15 cellular contexts compared by ENCODE assay signal in genomic region chr6:148455674-148456559, GRCh38.
A peak's percentile ranks its signal among the peaks of the same experiment; 100 is the strongest.
DNase-seq lines count a peak whose midpoint lies in the region; ATAC-seq and TF ChIP-seq lines count a peak whose summit lies in the region.
"Had no signal": no experiment of that assay in that cellular context is flagged by ENCODE, and none has a peak within 500 bp of the region (broad histone marks: within the 10 kb centered on the region; RNA-seq: fewer than 3 reads in every experiment).

No MANE protein-coding gene starts in this region.

- no peak for ATAC-seq in naive thymus-derived CD8-positive, alpha-beta T cell
- ATAC-seq: body of pancreas; natural killer cell treated with Interleukin-12 subunit alpha and Interleukin-12 subunit beta and Interleukin-15 and Interleukin-18, amount 100 ng/mL, for 72 hours; stimulated activated memory B cell treated with anti-CD40 and anti-IgM and Interleukin-4, amounts not matched to agents 10 μg/mL and 1 μg/mL and 100 μg/mL, for 72 hours had no signal

- no peak overlapping the region for H3K56ac ChIP-seq in H9 (ENCODE audit: insufficient read length, low read depth, low read length)

- H3K9me3 ChIP-seq in H9 (ENCODE audit: control insufficient read depth, low read depth, low read length), result no peaks in the 10 kb centered on the region
- H3K9me3 ChIP-seq: body of pancreas, Peyer's patch had no signal

- H3K23ac ChIP-seq in H9 (ENCODE audit: insufficient read length, low read depth, low read length), result no peak overlapping the region

- no peak overlapping the region for H2BK15ac ChIP-seq in H9 (ENCODE audit: low read depth, low read length)

- no peaks in the 10 kb centered on the region for H3K9me3 Mint-ChIP-seq in H9
- H3K9me3 Mint-ChIP-seq in glutamatergic neuron (ENCODE audit: unreplicated experiment), result no peaks in the 10 kb centered on the region
- H3K9me3 Mint-ChIP-seq in naive thymus-derived CD8-positive, alpha-beta T cell, result no peaks in the 10 kb centered on the region
- H3K9me3 Mint-ChIP-seq: natural killer cell treated with Interleukin-12 subunit alpha and Interleukin-12 subunit beta and Interleukin-15 and Interleukin-18, amount 100 ng/mL, for 72 hours; stimulated activated memory B cell treated with anti-CD40 and anti-IgM and Interleukin-4, amounts not matched to agents 10 μg/mL and 1 μg/mL and 100 μg/mL, for 72 hours had no signal

- H3K36me3 Mint-ChIP-seq in H9 (ENCODE audit: insufficient read depth in 1 of 3, low read depth in 3 of 3) (peaks cover 0 to 8% (median 0%) of the 10 kb centered on the region in 3 experiments; a peak in 3 of 7 replicates), glutamatergic neuron (ENCODE audit: unreplicated experiment) (no peaks in the 10 kb centered on the region)
- no peaks in the 10 kb centered on the region for H3K36me3 Mint-ChIP-seq in naive thymus-derived CD8-positive, alpha-beta T cell
- H3K36me3 Mint-ChIP-seq: natural killer cell treated with Interleukin-12 subunit alpha and Interleukin-12 subunit beta and Interleukin-15 and Interleukin-18, amount 100 ng/mL, for 72 hours; stimulated activated memory B cell treated with anti-CD40 and anti-IgM and Interleukin-4, amounts not matched to agents 10 μg/mL and 1 μg/mL and 100 μg/mL, for 72 hours had no signal

- no peaks in the 10 kb centered on the region for H3K79me1 ChIP-seq in H9 (ENCODE audit: insufficient read depth, low read depth, low read length, poor library complexity, severe bottlenecking)

- H4K91ac ChIP-seq in H9 (ENCODE audit: insufficient read length, low read depth, low read length), result no peak overlapping the region

- H2AFZ ChIP-seq in H9 (ENCODE audit: low read length), result no peak overlapping the region

- no peaks in the 10 kb centered on the region for H3K27me3 Mint-ChIP-seq in H9 (ENCODE audit: low read depth)
- peaks cover 8% of the 10 kb centered on the region for H3K27me3 Mint-ChIP-seq in glutamatergic neuron (ENCODE audit: unreplicated experiment)
- H3K27me3 Mint-ChIP-seq in naive thymus-derived CD8-positive, alpha-beta T cell, result peaks cover 3 to 23% (median 4%) of the 10 kb centered on the region in 5 donors
- H3K27me3 Mint-ChIP-seq: natural killer cell treated with Interleukin-12 subunit alpha and Interleukin-12 subunit beta and Interleukin-15 and Interleukin-18, amount 100 ng/mL, for 72 hours had no signal

- no peak overlapping the region for H3T11ph ChIP-seq in H9 (ENCODE audit: low read length)

- no peak for DNase-seq in H9
- peak; percentile 74 to 75 for DNase-seq in hippocampal formation (lab: John Stamatoyannopoulos, UW)
- DNase-seq in pons (ENCODE audit: low spot score), result peak; percentile 94
- no peak for DNase-seq in activated CD4-positive, alpha-beta T cell treated with anti-CD3 and anti-CD28 coated beads, Interleukin-2, amount 50 U/mL, for 1 hour
- DNase-seq in mucosa of gallbladder (ENCODE audit: low spot score), result no peak
- no peak for DNase-seq in glutamatergic neuron
- DNase-seq in naive thymus-derived CD8-positive, alpha-beta T cell, result no peak
- DNase-seq: activated gamma-delta T cell, body of pancreas, NCI-H2029, NCI-H526 treated with DMSO at 0.1 percent for 48 hours, Peyer's patch had no signal

- no peak overlapping the region for H2BK20ac ChIP-seq in H9 (ENCODE audit: low read depth, low read length, poor library complexity, severe bottlenecking)

- no peak overlapping the region for H2BK12ac ChIP-seq in H9 (ENCODE audit: insufficient read length, low read depth, low read length)

- H3K4me2 ChIP-seq in H9 (ENCODE audit: insufficient read depth, insufficient read length, low read length), result no peak overlapping the region

- H3K4ac ChIP-seq in H9 (ENCODE audit: low read depth, low read length), result no peak overlapping the region

- peak overlapping the region; percentile 31; the same call in 1 of the 2 replicates for H3K14ac ChIP-seq in H9 (ENCODE audit: insufficient read depth, low read length)

- H4K5ac ChIP-seq in H9 (ENCODE audit: insufficient read length, low read depth, low read length), result no peak overlapping the region

- no peaks in the 10 kb centered on the region for H3K23me2 ChIP-seq in H9 (ENCODE audit: insufficient read length, low read depth, low read length, poor library complexity, severe bottlenecking)

- TF ChIP-seq CTCF in H9 (conservative IDR thresholded peaks at IDR 0.05) (no peak), glutamatergic neuron (IDR thresholded peaks at IDR 0.05; ENCODE audit: partially characterized antibody, unreplicated experiment) (no peak)

- no peak overlapping the region for H3K18ac ChIP-seq in H9 (ENCODE audit: insufficient read length, low read depth, low read length)

- H3K27ac ChIP-seq in H9 (ENCODE audit: insufficient read length, low read depth, low read length), result no peak overlapping the region
- H3K27ac ChIP-seq in cingulate gyrus (ENCODE audit: low read depth, low read length), result peak overlapping the region; percentile 71
- H3K27ac ChIP-seq: body of pancreas, Peyer's patch had no signal

- no peaks in the 10 kb centered on the region for H3K27me3 ChIP-seq in H9 (ENCODE audit: insufficient read depth, low read length)
- H3K27me3 ChIP-seq: body of pancreas, Peyer's patch had no signal

- no peak overlapping the region for H3K4me3 Mint-ChIP-seq in H9
- H3K4me3 Mint-ChIP-seq in glutamatergic neuron (ENCODE audit: unreplicated experiment), result no peak overlapping the region
- no peak overlapping the region for H3K4me3 Mint-ChIP-seq in naive thymus-derived CD8-positive, alpha-beta T cell
- H3K4me3 Mint-ChIP-seq: natural killer cell treated with Interleukin-12 subunit alpha and Interleukin-12 subunit beta and Interleukin-15 and Interleukin-18, amount 100 ng/mL, for 72 hours; stimulated activated memory B cell treated with anti-CD40 and anti-IgM and Interleukin-4, amounts not matched to agents 10 μg/mL and 1 μg/mL and 100 μg/mL, for 72 hours had no signal

- H4K8ac ChIP-seq in H9 (replicated peaks; ENCODE audit: insufficient read length, low read depth, low read length), result no peak overlapping the region

- no peak overlapping the region for H3K9ac ChIP-seq in H9 (ENCODE audit: extremely low read depth, insufficient read length, low read length)

- no peak overlapping the region for H2BK5ac ChIP-seq in H9 (ENCODE audit: insufficient read length, low read length)

- POLR2A ChIA-PET in naive thymus-derived CD8-positive, alpha-beta T cell (lab: Charles Lee), result no interaction called here

- H2BK120ac ChIP-seq in H9 (ENCODE audit: low read depth, low read length, poor library complexity, severe bottlenecking), result no peak overlapping the region

- no CpG with 5 or more reads among the region's 20 CpGs for WGBS in H9 (ENCODE audit: extremely low coverage, insufficient read length, low lambda C conversion rate)

- no peak overlapping the region for H2AK5ac ChIP-seq in H9 (ENCODE audit: insufficient read length, low read length)

- H3K4me1 ChIP-seq in H9 (ENCODE audit: insufficient read depth, low read length), result no peaks in the 10 kb centered on the region
- H3K4me1 ChIP-seq: body of pancreas, Peyer's patch had no signal

- H3K79me2 ChIP-seq in H9 (ENCODE audit: insufficient read depth, low read length), result no peaks in the 10 kb centered on the region

- no peaks in the 10 kb centered on the region for H4K20me1 ChIP-seq in H9 (ENCODE audit: control insufficient read depth, insufficient read depth, insufficient read length)

- H3K4me1 Mint-ChIP-seq in H9, result peaks cover 3 to 8% of the 10 kb centered on the region in 2 experiments
- peaks cover 7% of the 10 kb centered on the region for H3K4me1 Mint-ChIP-seq in glutamatergic neuron (ENCODE audit: low read depth, unreplicated experiment)
- peaks cover 0 to 4% (median 0%) of the 10 kb centered on the region in 4 donors for H3K4me1 Mint-ChIP-seq in naive thymus-derived CD8-positive, alpha-beta T cell
- H3K4me1 Mint-ChIP-seq: stimulated activated memory B cell treated with anti-CD40 and anti-IgM and Interleukin-4, amounts not matched to agents 10 μg/mL and 1 μg/mL and 100 μg/mL, for 72 hours had no signal

- peak overlapping the region in 1 of 3 experiments; percentile 57; a peak in 2 of 7 replicates for H3K27ac Mint-ChIP-seq in H9
- no peak overlapping the region for H3K27ac Mint-ChIP-seq in glutamatergic neuron (ENCODE audit: unreplicated experiment)
- no peak overlapping the region for H3K27ac Mint-ChIP-seq in naive thymus-derived CD8-positive, alpha-beta T cell
- H3K27ac Mint-ChIP-seq: natural killer cell treated with Interleukin-12 subunit alpha and Interleukin-12 subunit beta and Interleukin-15 and Interleukin-18, amount 100 ng/mL, for 72 hours; stimulated activated memory B cell treated with anti-CD40 and anti-IgM and Interleukin-4, amounts not matched to agents 10 μg/mL and 1 μg/mL and 100 μg/mL, for 72 hours had no signal

Comparison
In these comparisons a context has a peak if more than half of its experiments do, and no peak if none do; other contexts are left out.
1. DNase-seq: peak in hippocampal formation (2 of 2) and pons (single experiment); none in H9 (single experiment), activated CD4-positive, alpha-beta T cell treated with anti-CD3 and anti-CD28 coated beads, Interleukin-2, amount 50 U/mL, for 1 hour (single experiment), mucosa of gallbladder (single experiment), glutamatergic neuron (single experiment) and naive thymus-derived CD8-positive, alpha-beta T cell (0 of 10).